36 cellular contexts compared by ENCODE assay signal in the genomic region with DNA sequence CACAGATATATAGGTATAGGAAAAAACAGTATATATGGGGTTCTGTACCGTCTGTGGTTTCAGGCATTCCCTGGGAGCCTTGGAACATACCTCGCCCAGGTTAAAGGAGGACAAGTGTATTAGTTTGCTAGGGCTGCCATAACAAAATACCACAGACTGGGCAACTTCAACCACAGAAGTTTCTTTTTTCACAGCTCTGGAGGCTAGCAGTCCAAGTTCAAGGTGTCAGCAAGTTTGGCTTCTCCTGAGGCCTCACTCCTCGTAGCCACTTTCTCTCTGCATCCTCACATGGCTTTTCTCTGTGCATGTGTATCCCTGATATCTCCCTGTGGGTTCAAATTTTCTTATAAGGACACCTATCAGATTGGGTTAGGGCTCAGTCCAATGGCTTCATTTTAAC.
"Had no signal": no experiment of that assay in that cellular context is flagged by ENCODE, and none has a peak within 500 bp of the region (broad histone marks: within the 10 kb centered on the region; RNA-seq: fewer than 3 reads in every experiment).

No MANE protein-coding gene starts in this region.

- DNase-seq: Karpas-422, Kasumi-1, KG1, MG63, MV-4-11, NCI-H1048, NCI-H1092, NCI-H1092 treated with DMSO at 0.1 percent for 48 hours, NCI-H1105, NCI-H1105 treated with DMSO at 0.1 percent for 48 hours, NCI-H1417, NCI-H1417 treated with DMSO at 0.1 percent for 48 hours, NCI-H1436, NCI-H1436 treated with DMSO at 0.1 percent for 48 hours, NCI-H146, NCI-H1694, NCI-H1694 treated with DMSO at 0.1 percent for 48 hours, NCI-H187, NCI-H187 treated with DMSO at 0.1 percent for 48 hours, NCI-H1930, NCI-H2029, NCI-H2029 treated with DMSO at 0.1 percent for 48 hours, NCI-H2081, NCI-H2081 treated with DMSO at 0.1 percent for 48 hours, NCI-H2107, NCI-H2171, NCI-H2171 treated with DMSO at 0.1 percent for 48 hours, NCI-H2227 treated with DMSO at 0.1 percent for 48 hours, NCI-H226, NCI-H345, NCI-H446, NCI-H446 treated with DMSO at 0.1 percent for 48 hours, NCI-H510A, NCI-H510A treated with DMSO at 0.1 percent for 48 hours, NCI-H524 had no signal

- H3K36me3 ChIP-seq: MG63 had no signal

- H3K27ac ChIP-seq: KMS-11 had no signal

- H3K4me2 ChIP-seq: KMS-11 had no signal

- H3K9me3 ChIP-seq: MG63 had no signal

- H3K27me3 ChIP-seq: MG63 had no signal

- H3K4me3 ChIP-seq: MG63 had no signal

- H3K9ac ChIP-seq: KMS-11 had no signal
